8 cellular contexts compared by ENCODE assay signal in genomic region chr12:110245278-110245868, GRCh38. TPM values are rescaled to one million over a fixed set of nuclear protein-coding genes. Genes with fewer than 3 reads are reported as not detected.
DNase-seq lines count a peak whose midpoint lies in the region; ATAC-seq and TF ChIP-seq lines count a peak whose summit lies in the region.

No MANE protein-coding gene starts in this region.

- H3K27me3 Mint-ChIP-seq in GM23338 (ENCODE audit: insufficient read depth, low read depth, poor library complexity) (peaks cover 15% of the 10 kb centered on the region), nephron (ENCODE audit: low read depth) (peaks cover 6% of the 10 kb centered on the region)
- H3K27me3 Mint-ChIP-seq in central memory CD8-positive, alpha-beta T cell = peaks cover 15% of the 10 kb centered on the region

- no peaks in the 10 kb centered on the region for H3K79me2 ChIP-seq in GM23338 (replicated peaks; ENCODE audit: insufficient read depth)

- H3K27ac Mint-ChIP-seq in GM23338 (no peak overlapping the region; the same call in 1 of the 2 replicates), nephron (peak overlapping the region in 2 of 3 experiments; percentile 98 to 99)
- H3K27ac Mint-ChIP-seq in central memory CD8-positive, alpha-beta T cell (ENCODE audit: low read depth) = no peak overlapping the region

- H3K36me3 ChIP-seq in GM23338 (ENCODE audit: insufficient read depth) = no peaks in the 10 kb centered on the region

- peak overlapping the region; percentile 58 for H3K4me2 ChIP-seq in GM23338

- H3F3A ChIP-seq in GM23338 (replicated peaks; ENCODE audit: low read depth) = peaks cover 4% of the 10 kb centered on the region; the same call in 1 of the 2 replicates

- H3K36me3 Mint-ChIP-seq in GM23338 (ENCODE audit: low read depth) (no peaks in the 10 kb centered on the region), nephron (ENCODE audit: low read depth) (peaks cover 38% of the 10 kb centered on the region)
- H3K36me3 Mint-ChIP-seq in central memory CD8-positive, alpha-beta T cell (ENCODE audit: insufficient read depth) = no peaks in the 10 kb centered on the region

- peaks cover 5% of the 10 kb centered on the region; the same call in 1 of the 2 replicates for H3K4me1 ChIP-seq in GM23338 (ENCODE audit: insufficient read depth)

- H3K4me1 Mint-ChIP-seq in GM23338 (peaks cover 27% of the 10 kb centered on the region), nephron (peaks cover 53% of the 10 kb centered on the region)
- H3K4me1 Mint-ChIP-seq in central memory CD8-positive, alpha-beta T cell = no peaks in the 10 kb centered on the region

- ATAC-seq in GM23338 = peak; percentile 83
- peak; percentile 72 for ATAC-seq in central memory CD8-positive, alpha-beta T cell (replicated peaks; ENCODE audit: extremely low read depth, poor library complexity, severe bottlenecking)
- ATAC-seq in HG03520 (IDR thresholded peaks at IDR 0.05; ENCODE audit: unreplicated experiment) = no peak
- ATAC-seq in HG02938 (IDR thresholded peaks at IDR 0.05; ENCODE audit: unreplicated experiment) = no peak

- H3K27ac ChIP-seq in GM23338 (ENCODE audit: low read depth) (no peak overlapping the region), VCaP (peak overlapping the region; percentile 99)

- H3K9me3 Mint-ChIP-seq in GM23338 (no peaks in the 10 kb centered on the region), nephron (peaks cover 3% of the 10 kb centered on the region)
- H3K9me3 Mint-ChIP-seq in central memory CD8-positive, alpha-beta T cell = no peaks in the 10 kb centered on the region

- TF ChIP-seq CTCF in GM23338 (conservative IDR thresholded peaks at IDR 0.05; ENCODE audit: low read depth in 2 of 2) (peak; percentile 62 to 78), VCaP (conservative IDR thresholded peaks at IDR 0.05) (no peak; the same call in 1 of the 2 replicates), nephron (IDR thresholded peaks at IDR 0.05; ENCODE audit: unreplicated experiment in 3 of 3) (no peak)

- no peaks in the 10 kb centered on the region for H4K20me1 ChIP-seq in GM23338 (replicated peaks; ENCODE audit: insufficient read depth)

- no peak overlapping the region; the same call in 1 of the 2 replicates for H2AFZ ChIP-seq in GM23338

- H3K4me3 ChIP-seq in GM23338 = no peak overlapping the region

- H3K4me3 Mint-ChIP-seq in GM23338 (no peak overlapping the region), nephron (no peak overlapping the region)
- H3K4me3 Mint-ChIP-seq in central memory CD8-positive, alpha-beta T cell = no peak overlapping the region

- no peaks in the 10 kb centered on the region for H3K27me3 ChIP-seq in GM23338 (ENCODE audit: insufficient read depth)

- DNase-seq in 8988T (peak; percentile 41), GM23338 (ENCODE audit: low spot score) (peak; percentile 73), dedifferentiated amniotic fluid mesenchymal stem cell (ENCODE audit: extremely low spot score) (no peak)
- DNase-seq in central memory CD8-positive, alpha-beta T cell (ENCODE audit: low spot score in 2 of 2) = peak; percentile 14 to 28

- H3K9me2 ChIP-seq in GM23338 (ENCODE audit: insufficient read depth) = 0 out of 2 replicates have a peak, but pooled peaks cover 3% of the 10 kb centered on the region

TF ChIP-seq in GM23338, 12 proteins besides CTCF, POLR2A, EP300 and RAD21:
- no peak for TF ChIP-seq ZNF331 (CRISPR knock-in tag; IDR thresholded peaks at IDR 0.05; ENCODE audit: low read depth)
- TF ChIP-seq, protein P1, sequence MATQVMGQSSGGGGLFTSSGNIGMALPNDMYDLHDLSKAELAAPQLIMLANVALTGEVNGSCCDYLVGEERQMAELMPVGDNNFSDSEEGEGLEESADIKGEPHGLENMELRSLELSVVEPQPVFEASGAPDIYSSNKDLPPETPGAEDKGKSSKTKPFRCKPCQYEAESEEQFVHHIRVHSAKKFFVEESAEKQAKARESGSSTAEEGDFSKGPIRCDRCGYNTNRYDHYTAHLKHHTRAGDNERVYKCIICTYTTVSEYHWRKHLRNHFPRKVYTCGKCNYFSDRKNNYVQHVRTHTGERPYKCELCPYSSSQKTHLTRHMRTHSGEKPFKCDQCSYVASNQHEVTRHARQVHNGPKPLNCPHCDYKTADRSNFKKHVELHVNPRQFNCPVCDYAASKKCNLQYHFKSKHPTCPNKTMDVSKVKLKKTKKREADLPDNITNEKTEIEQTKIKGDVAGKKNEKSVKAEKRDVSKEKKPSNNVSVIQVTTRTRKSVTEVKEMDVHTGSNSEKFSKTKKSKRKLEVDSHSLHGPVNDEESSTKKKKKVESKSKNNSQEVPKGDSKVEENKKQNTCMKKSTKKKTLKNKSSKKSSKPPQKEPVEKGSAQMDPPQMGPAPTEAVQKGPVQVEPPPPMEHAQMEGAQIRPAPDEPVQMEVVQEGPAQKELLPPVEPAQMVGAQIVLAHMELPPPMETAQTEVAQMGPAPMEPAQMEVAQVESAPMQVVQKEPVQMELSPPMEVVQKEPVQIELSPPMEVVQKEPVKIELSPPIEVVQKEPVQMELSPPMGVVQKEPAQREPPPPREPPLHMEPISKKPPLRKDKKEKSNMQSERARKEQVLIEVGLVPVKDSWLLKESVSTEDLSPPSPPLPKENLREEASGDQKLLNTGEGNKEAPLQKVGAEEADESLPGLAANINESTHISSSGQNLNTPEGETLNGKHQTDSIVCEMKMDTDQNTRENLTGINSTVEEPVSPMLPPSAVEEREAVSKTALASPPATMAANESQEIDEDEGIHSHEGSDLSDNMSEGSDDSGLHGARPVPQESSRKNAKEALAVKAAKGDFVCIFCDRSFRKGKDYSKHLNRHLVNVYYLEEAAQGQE (IDR thresholded peaks at IDR 0.05; ENCODE audit: unreplicated experiment) = peak; percentile 51

RNA-seq across cellular contexts. Expression of gene ATP2A2, which starts 35.7 kb away (rescaled TPM):
- 201 and 225 TPM in 2 replicates for total RNA-seq in GM23338 (2014; rRNA removed; shearing (Covaris generic))
- polyA plus RNA-seq in GM23338 (2016; fragmentation: Nextera tagmentation; extraction: Ambion mirVana) = 44.2 and 47.2 TPM in 2 replicates

Comparison
In these comparisons a context has a peak if more than half of its experiments do, and no peak if none do; other contexts are left out.
1. ATAC-seq: peak in GM23338 (single experiment) and central memory CD8-positive, alpha-beta T cell (single experiment); none in HG03520 (single experiment) and HG02938 (single experiment).
2. H3K27ac Mint-ChIP-seq: peak in nephron (2 of 3); none in GM23338 (single experiment) and central memory CD8-positive, alpha-beta T cell (single experiment).
3. CTCF ChIP-seq: peak in GM23338 (2 of 2); none in VCaP (single experiment) and nephron (0 of 3).